In genomic region chrX:45240334-45240733, GRCh38 we compare ENCODE assay signal across 1 cellular context.
TF ChIP-seq lines count a peak whose summit lies in the region.

No MANE protein-coding gene starts in this region.

TF ChIP-seq in K562, 482 proteins besides CTCF, POLR2A, EP300 and RAD21:
- TF ChIP-seq, protein P1, sequence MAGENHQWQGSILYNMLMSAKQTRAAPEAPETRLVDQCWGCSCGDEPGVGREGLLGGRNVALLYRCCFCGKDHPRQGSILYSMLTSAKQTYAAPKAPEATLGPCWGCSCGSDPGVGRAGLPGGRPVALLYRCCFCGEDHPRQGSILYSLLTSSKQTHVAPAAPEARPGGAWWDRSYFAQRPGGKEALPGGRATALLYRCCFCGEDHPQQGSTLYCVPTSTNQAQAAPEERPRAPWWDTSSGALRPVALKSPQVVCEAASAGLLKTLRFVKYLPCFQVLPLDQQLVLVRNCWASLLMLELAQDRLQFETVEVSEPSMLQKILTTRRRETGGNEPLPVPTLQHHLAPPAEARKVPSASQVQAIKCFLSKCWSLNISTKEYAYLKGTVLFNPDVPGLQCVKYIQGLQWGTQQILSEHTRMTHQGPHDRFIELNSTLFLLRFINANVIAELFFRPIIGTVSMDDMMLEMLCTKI (IDR thresholded peaks at IDR 0.05; ENCODE audit: partially characterized antibody), result no peak
- TF ChIP-seq, protein P2, sequence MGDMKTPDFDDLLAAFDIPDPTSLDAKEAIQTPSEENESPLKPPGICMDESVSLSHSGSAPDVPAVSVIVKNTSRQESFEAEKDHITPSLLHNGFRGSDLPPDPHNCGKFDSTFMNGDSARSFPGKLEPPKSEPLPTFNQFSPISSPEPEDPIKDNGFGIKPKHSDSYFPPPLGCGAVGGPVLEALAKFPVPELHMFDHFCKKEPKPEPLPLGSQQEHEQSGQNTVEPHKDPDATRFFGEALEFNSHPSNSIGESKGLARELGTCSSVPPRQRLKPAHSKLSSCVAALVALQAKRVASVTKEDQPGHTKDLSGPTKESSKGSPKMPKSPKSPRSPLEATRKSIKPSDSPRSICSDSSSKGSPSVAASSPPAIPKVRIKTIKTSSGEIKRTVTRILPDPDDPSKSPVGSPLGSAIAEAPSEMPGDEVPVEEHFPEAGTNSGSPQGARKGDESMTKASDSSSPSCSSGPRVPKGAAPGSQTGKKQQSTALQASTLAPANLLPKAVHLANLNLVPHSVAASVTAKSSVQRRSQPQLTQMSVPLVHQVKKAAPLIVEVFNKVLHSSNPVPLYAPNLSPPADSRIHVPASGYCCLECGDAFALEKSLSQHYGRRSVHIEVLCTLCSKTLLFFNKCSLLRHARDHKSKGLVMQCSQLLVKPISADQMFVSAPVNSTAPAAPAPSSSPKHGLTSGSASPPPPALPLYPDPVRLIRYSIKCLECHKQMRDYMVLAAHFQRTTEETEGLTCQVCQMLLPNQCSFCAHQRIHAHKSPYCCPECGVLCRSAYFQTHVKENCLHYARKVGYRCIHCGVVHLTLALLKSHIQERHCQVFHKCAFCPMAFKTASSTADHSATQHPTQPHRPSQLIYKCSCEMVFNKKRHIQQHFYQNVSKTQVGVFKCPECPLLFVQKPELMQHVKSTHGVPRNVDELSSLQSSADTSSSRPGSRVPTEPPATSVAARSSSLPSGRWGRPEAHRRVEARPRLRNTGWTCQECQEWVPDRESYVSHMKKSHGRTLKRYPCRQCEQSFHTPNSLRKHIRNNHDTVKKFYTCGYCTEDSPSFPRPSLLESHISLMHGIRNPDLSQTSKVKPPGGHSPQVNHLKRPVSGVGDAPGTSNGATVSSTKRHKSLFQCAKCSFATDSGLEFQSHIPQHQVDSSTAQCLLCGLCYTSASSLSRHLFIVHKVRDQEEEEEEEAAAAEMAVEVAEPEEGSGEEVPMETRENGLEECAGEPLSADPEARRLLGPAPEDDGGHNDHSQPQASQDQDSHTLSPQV (IDR thresholded peaks at IDR 0.05), result no peak
- no peak for TF ChIP-seq POLR2AphosphoS2 (IDR thresholded peaks at IDR 0.05; ENCODE audit: low read length)
- TF ChIP-seq CHD4 (IDR thresholded peaks at IDR 0.05; ENCODE audit: insufficient read depth, insufficient replicate concordance, low read depth, low read length, poor library complexity, severe bottlenecking), result no peak
- no peak for TF ChIP-seq CBX8 (IDR thresholded peaks at IDR 0.05; ENCODE audit: borderline replicate concordance, extremely low read depth, low read depth, low read length, poor library complexity, severe bottlenecking)
- no peak for TF ChIP-seq ZNF224 (CRISPR knock-in tag; IDR thresholded peaks at IDR 0.05)
- TF ChIP-seq NR2C2 (CRISPR knock-in tag; IDR thresholded peaks at IDR 0.05), result no peak
- TF ChIP-seq NR2C2 (tag; IDR thresholded peaks at IDR 0.05), result no peak
- TF ChIP-seq MAFG (tag; conservative IDR thresholded peaks at IDR 0.05), result no peak
- no peak for TF ChIP-seq POLR3A (IDR thresholded peaks at IDR 0.05; ENCODE audit: borderline replicate concordance, extremely low read depth, insufficient read depth, insufficient read length)
- TF ChIP-seq POLR2B (IDR thresholded peaks at IDR 0.05; ENCODE audit: low read depth, partially characterized antibody), result no peak
- TF ChIP-seq SLC30A9 (CRISPR knock-in tag; IDR thresholded peaks at IDR 0.05), result no peak
- TF ChIP-seq PURB (CRISPR knock-in tag; IDR thresholded peaks at IDR 0.05; ENCODE audit: low read depth), result no peak
- no peak for TF ChIP-seq ZBTB7A (IDR thresholded peaks at IDR 0.05; ENCODE audit: borderline replicate concordance, control insufficient read depth, low read depth, low read length)
- TF ChIP-seq, protein P3, sequence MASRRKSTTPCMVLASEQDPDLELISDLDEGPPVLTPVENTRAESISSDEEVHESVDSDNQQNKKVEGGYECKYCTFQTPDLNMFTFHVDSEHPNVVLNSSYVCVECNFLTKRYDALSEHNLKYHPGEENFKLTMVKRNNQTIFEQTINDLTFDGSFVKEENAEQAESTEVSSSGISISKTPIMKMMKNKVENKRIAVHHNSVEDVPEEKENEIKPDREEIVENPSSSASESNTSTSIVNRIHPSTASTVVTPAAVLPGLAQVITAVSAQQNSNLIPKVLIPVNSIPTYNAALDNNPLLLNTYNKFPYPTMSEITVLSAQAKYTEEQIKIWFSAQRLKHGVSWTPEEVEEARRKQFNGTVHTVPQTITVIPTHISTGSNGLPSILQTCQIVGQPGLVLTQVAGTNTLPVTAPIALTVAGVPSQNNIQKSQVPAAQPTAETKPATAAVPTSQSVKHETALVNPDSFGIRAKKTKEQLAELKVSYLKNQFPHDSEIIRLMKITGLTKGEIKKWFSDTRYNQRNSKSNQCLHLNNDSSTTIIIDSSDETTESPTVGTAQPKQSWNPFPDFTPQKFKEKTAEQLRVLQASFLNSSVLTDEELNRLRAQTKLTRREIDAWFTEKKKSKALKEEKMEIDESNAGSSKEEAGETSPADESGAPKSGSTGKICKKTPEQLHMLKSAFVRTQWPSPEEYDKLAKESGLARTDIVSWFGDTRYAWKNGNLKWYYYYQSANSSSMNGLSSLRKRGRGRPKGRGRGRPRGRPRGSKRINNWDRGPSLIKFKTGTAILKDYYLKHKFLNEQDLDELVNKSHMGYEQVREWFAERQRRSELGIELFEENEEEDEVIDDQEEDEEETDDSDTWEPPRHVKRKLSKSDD (conservative IDR thresholded peaks at IDR 0.05; ENCODE audit: low read length), result no peak
- TF ChIP-seq FOXO4 (CRISPR knock-in tag; IDR thresholded peaks at IDR 0.05), result no peak
- no peak for TF ChIP-seq MECOM (CRISPR knock-in tag; IDR thresholded peaks at IDR 0.05)
- TF ChIP-seq, protein P4, sequence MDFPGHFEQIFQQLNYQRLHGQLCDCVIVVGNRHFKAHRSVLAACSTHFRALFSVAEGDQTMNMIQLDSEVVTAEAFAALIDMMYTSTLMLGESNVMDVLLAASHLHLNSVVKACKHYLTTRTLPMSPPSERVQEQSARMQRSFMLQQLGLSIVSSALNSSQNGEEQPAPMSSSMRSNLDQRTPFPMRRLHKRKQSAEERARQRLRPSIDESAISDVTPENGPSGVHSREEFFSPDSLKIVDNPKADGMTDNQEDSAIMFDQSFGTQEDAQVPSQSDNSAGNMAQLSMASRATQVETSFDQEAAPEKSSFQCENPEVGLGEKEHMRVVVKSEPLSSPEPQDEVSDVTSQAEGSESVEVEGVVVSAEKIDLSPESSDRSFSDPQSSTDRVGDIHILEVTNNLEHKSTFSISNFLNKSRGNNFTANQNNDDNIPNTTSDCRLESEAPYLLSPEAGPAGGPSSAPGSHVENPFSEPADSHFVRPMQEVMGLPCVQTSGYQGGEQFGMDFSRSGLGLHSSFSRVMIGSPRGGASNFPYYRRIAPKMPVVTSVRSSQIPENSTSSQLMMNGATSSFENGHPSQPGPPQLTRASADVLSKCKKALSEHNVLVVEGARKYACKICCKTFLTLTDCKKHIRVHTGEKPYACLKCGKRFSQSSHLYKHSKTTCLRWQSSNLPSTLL (IDR thresholded peaks at IDR 0.05), result no peak
TF ChIP-seq in K562: peak in this region for 0.
